In the genomic region with DNA sequence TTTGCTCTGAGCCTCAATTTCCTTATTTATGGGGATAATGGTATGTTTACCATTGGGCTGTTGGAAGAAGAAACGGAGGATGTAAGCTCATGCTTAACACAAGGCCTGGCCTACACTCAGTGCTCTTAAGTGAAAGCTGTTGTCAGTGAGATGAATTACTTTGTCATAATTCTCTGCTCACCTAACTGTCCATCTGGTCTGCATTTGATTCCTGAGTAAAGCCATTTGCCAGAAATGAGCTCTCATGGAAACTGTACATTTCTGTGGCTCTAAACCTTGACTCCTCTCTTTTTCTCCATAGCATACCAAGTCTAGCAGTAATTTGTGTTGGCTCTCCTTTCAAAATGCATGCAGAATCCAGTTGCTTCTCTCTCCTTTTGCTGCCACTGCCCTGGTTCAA, we compare ENCODE assay signal across 17 cellular contexts.
DNase-seq lines count a peak whose midpoint lies in the region; TF ChIP-seq lines count a peak whose summit lies in the region.
"Had no signal": no experiment of that assay in that cellular context is flagged by ENCODE, and none has a peak within 500 bp of the region (broad histone marks: within the 10 kb centered on the region; RNA-seq: fewer than 3 reads in every experiment).

No MANE protein-coding gene starts in this region.

- no peaks in the 10 kb centered on the region for H3K9me3 Mint-ChIP-seq in endodermal cell
- no peaks in the 10 kb centered on the region for H3K9me3 Mint-ChIP-seq in progenitor cell of endocrine pancreas (ENCODE audit: low read depth)
- H3K9me3 Mint-ChIP-seq: GM23338 had no signal

- H3K36me3 Mint-ChIP-seq in endodermal cell (ENCODE audit: low read depth), result no peaks in the 10 kb centered on the region
- no peaks in the 10 kb centered on the region for H3K36me3 Mint-ChIP-seq in progenitor cell of endocrine pancreas (ENCODE audit: insufficient read depth)
- H3K36me3 Mint-ChIP-seq: CD14-positive monocyte; CD4-positive, alpha-beta memory T cell had no signal

- no peak overlapping the region for H3K9ac ChIP-seq in endodermal cell (ENCODE audit: extremely low read depth, low read length, poor library complexity, severe bottlenecking)
- H3K9ac ChIP-seq: BLaER1 had no signal

- H3K9me3 ChIP-seq in endodermal cell (ENCODE audit: control insufficient read depth, low read length) (no peaks in the 10 kb centered on the region), WERI-Rb-1 (ENCODE audit: severe bottlenecking) (no peaks in the 10 kb centered on the region)
- H3K9me3 ChIP-seq: BLaER1 had no signal

- H3K4me3 Mint-ChIP-seq in endodermal cell, result no peak overlapping the region
- H3K4me3 Mint-ChIP-seq in progenitor cell of endocrine pancreas (ENCODE audit: low read depth), result no peak overlapping the region
- H3K4me3 Mint-ChIP-seq: CD14-positive monocyte; CD4-positive, alpha-beta memory T cell; GM23338 had no signal

- H3K27ac Mint-ChIP-seq in endodermal cell (peak overlapping the region; percentile 41), progenitor cell of endocrine pancreas (no peak overlapping the region)
- H3K27ac Mint-ChIP-seq: CD14-positive monocyte; CD4-positive, alpha-beta memory T cell; GM23338 had no signal

- H3K4me1 Mint-ChIP-seq in endodermal cell (peaks cover 51% of the 10 kb centered on the region), progenitor cell of endocrine pancreas (ENCODE audit: low read depth) (peaks cover 8% of the 10 kb centered on the region)
- H3K4me1 Mint-ChIP-seq: CD14-positive monocyte; CD4-positive, alpha-beta memory T cell; GM23338 had no signal

- no peaks in the 10 kb centered on the region for H3K27me3 Mint-ChIP-seq in endodermal cell (ENCODE audit: insufficient read depth)
- H3K27me3 Mint-ChIP-seq in progenitor cell of endocrine pancreas, result peaks cover 33% of the 10 kb centered on the region

- DNase-seq in NCI-H82 (lab: John Stamatoyannopoulos, UW) (peak; percentile 40), NCI-H82 treated with DMSO at 0.1 percent for 48 hours (lab: John Stamatoyannopoulos, UW; ENCODE audit: unreplicated experiment) (no peak), NCI-H524 treated with DMSO at 0.1 percent for 48 hours (lab: John Stamatoyannopoulos, UW) (peak; percentile 7), endodermal cell (no peak), progenitor cell of endocrine pancreas (ENCODE audit: low spot score, unreplicated experiment) (no peak), NCI-H1105 treated with DMSO at 0.1 percent for 48 hours (lab: John Stamatoyannopoulos, UW) (no peak), WERI-Rb-1 (no peak)
- DNase-seq: 8988T; CD4-positive, alpha-beta memory T cell; DMS153; DMS79; GF-D8; HCEC 1CT had no signal

- H3K27me3 ChIP-seq in endodermal cell (ENCODE audit: control insufficient read depth, insufficient read depth, low read length, poor library complexity, severe bottlenecking) (no peaks in the 10 kb centered on the region), WERI-Rb-1 (ENCODE audit: insufficient read depth, low read depth, severe bottlenecking) (no peaks in the 10 kb centered on the region)
- H3K27me3 ChIP-seq: BLaER1 had no signal

- no peak overlapping the region for H3K4me3 ChIP-seq in endodermal cell (ENCODE audit: low read length)
- H3K4me3 ChIP-seq in WERI-Rb-1 (ENCODE audit: low read depth, low read length), result no peak overlapping the region
- H3K4me3 ChIP-seq: BLaER1, GM23338 had no signal

- H3K36me3 ChIP-seq in endodermal cell (ENCODE audit: control insufficient read depth, insufficient read depth, low read length) (no peaks in the 10 kb centered on the region), WERI-Rb-1 (no peaks in the 10 kb centered on the region)
- H3K36me3 ChIP-seq: BLaER1 had no signal

- TF ChIP-seq CTCF in endodermal cell (conservative IDR thresholded peaks at IDR 0.05) (no peak), progenitor cell of endocrine pancreas (IDR thresholded peaks at IDR 0.05; ENCODE audit: unreplicated experiment) (no peak), WERI-Rb-1 (IDR thresholded peaks at IDR 0.05; ENCODE audit: low read depth, low read length) (no peak)

- WGBS in endodermal cell (ENCODE audit: insufficient coverage in 1 of 2, insufficient read length in 1 of 2), 2 experiments, result 100% methylated on average over 1 of the region's 1 CpG; no CpG with 5 or more reads in 1 of the 2 experiments

- H3K4me1 ChIP-seq in endodermal cell (ENCODE audit: control insufficient read depth, insufficient read depth, low read length), result peaks cover 29% of the 10 kb centered on the region
- H3K4me1 ChIP-seq: BLaER1 had no signal

- H3K27ac ChIP-seq in endodermal cell (ENCODE audit: low read depth, low read length), result no peak overlapping the region
- H3K27ac ChIP-seq in WERI-Rb-1, result no peak overlapping the region
- H3K27ac ChIP-seq: BLaER1, HL-60 had no signal

Comparison
In these comparisons a context has a peak if more than half of its experiments do, and no peak if none do; other contexts are left out.
1. DNase-seq: peak in NCI-H82 (single experiment) and NCI-H524 treated with DMSO at 0.1 percent for 48 hours (single experiment); none in NCI-H82 treated with DMSO at 0.1 percent for 48 hours (single experiment), endodermal cell (single experiment), progenitor cell of endocrine pancreas (single experiment), NCI-H1105 treated with DMSO at 0.1 percent for 48 hours (single experiment) and WERI-Rb-1 (single experiment).